15 cellular contexts compared by ENCODE assay signal in the genomic region with DNA sequence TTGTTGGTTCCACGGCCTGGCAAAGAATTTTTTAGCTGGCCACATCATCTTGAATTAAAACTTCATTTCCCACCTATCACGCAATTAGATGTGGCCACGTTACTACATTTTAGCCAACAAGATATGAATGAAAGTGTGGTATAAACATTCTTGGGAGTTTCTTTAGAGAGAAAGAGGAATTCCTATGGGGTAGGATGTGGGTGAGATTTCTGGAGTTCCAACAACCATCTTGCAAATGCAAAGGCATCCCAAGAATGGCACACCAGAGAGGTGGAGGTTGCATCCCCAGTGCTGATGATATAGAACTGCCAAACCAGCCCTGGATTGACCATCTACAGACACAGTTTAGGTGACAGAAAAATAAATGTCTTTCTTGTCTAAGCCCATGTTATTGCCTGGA.
"Had no signal": no experiment of that assay in that cellular context is flagged by ENCODE, and none has a peak within 500 bp of the region (broad histone marks: within the 10 kb centered on the region; RNA-seq: fewer than 3 reads in every experiment).

No MANE protein-coding gene starts in this region.

- H3K27ac Mint-ChIP-seq: activated CD4-positive, alpha-beta T cell treated with anti-CD3 and anti-CD28 coated beads, Interleukin-2, amount 10 ng/mL, durations not matched to agents 7 days and 5 days; activated naive CD4-positive, alpha-beta T cell treated with anti-CD3 and anti-CD28 coated beads, Interleukin-2, amount 50 U/mL, for 72 hours; nephron progenitor cell; progenitor cell of endocrine pancreas; T-helper 2 cell treated with Interferon-gamma antibody and Interleukin-4, amounts not matched to agents 5 μg/mL and 100 μg/mL, for 36 hours; type B pancreatic cell had no signal

- H3K36me3 Mint-ChIP-seq: type B pancreatic cell had no signal

- DNase-seq: activated CD4-positive, alpha-beta T cell treated with anti-CD3 and anti-CD28 coated beads, Interleukin-2, amount 10 ng/mL, durations not matched to agents 7 days and 5 days; activated effector memory CD4-positive, alpha-beta T cell treated with Interleukin-2 at 50 U/mL for 16 hours; activated T-cell treated with anti-CD3 and anti-CD28 coated beads, Interleukin-2, amount 50 U/mL, for 1 hour; dorsolateral prefrontal cortex; kidney; left ventricle myocardium inferior; nephron progenitor cell; occipital lobe; SJCRH30; stimulated activated CD4-positive, alpha-beta T cell treated with anti-CD3 and anti-CD28 coated beads, Interleukin-4, amount 100 ng/mL, for 24 hours had no signal

- H3K9me3 Mint-ChIP-seq: stimulated activated naive CD8-positive, alpha-beta T cell treated with anti-CD3 and anti-CD28 coated beads, Interleukin-15, Interleukin-2, amounts not matched to agents 100 ng/mL and 50 ng/mL, for 24 hours; type B pancreatic cell had no signal

- H3K27me3 Mint-ChIP-seq: progenitor cell of endocrine pancreas; stimulated activated naive CD8-positive, alpha-beta T cell treated with anti-CD3 and anti-CD28 coated beads, Interleukin-15, Interleukin-2, amounts not matched to agents 100 ng/mL and 50 ng/mL, for 24 hours; type B pancreatic cell had no signal

- H3K4me3 Mint-ChIP-seq: activated CD4-positive, alpha-beta T cell treated with anti-CD3 and anti-CD28 coated beads, Interleukin-2, amount 10 ng/mL, durations not matched to agents 7 days and 5 days; nephron progenitor cell; stimulated activated naive CD8-positive, alpha-beta T cell treated with anti-CD3 and anti-CD28 coated beads, Interleukin-15, Interleukin-2, amounts not matched to agents 100 ng/mL and 50 ng/mL, for 24 hours; T-helper 2 cell treated with Interferon-gamma antibody and Interleukin-4, amounts not matched to agents 5 μg/mL and 100 μg/mL, for 36 hours; type B pancreatic cell had no signal
